1 cellular context compared by ENCODE assay signal in genomic region chr1:40951943-40952743, GRCh38.
TF ChIP-seq lines count a peak whose summit lies in the region.

No MANE protein-coding gene starts in this region.

TF ChIP-seq in K562, 482 proteins besides CTCF, POLR2A, EP300 and RAD21 (continued from another document and continues in another):
- peak in 2 of 3 experiments; percentile 34 for TF ChIP-seq YY1 (IDR thresholded peaks at IDR 0.05; ENCODE audit: borderline replicate concordance in 1 of 3, control insufficient read depth in 1 of 3, extremely low read depth in 1 of 3, insufficient read depth in 3 of 3, insufficient read length in 1 of 3, insufficient replicate concordance in 2 of 3, low read depth in 1 of 3, low read length in 2 of 3)
- TF ChIP-seq GATA2 (CRISPR knock-in tag; IDR thresholded peaks at IDR 0.05) = no peak
- TF ChIP-seq, protein P1, sequence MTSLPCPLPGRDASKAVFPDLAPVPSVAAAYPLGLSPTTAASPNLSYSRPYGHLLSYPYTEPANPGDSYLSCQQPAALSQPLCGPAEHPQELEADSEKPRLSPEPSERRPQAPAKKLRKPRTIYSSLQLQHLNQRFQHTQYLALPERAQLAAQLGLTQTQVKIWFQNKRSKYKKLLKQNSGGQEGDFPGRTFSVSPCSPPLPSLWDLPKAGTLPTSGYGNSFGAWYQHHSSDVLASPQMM (CRISPR knock-in tag; IDR thresholded peaks at IDR 0.05) = no peak
- TF ChIP-seq ZEB2 (IDR thresholded peaks at IDR 0.05) = 0 out of 2 replicates have a peak, but pooled peaks have one; percentile 61
- TF ChIP-seq NR2C2 (CRISPR knock-in tag; IDR thresholded peaks at IDR 0.05) = no peak
- TF ChIP-seq NR2C2 (tag; IDR thresholded peaks at IDR 0.05) = no peak
- no peak for TF ChIP-seq NCOA6 (IDR thresholded peaks at IDR 0.05)
- TF ChIP-seq FOXJ2 (tag; IDR thresholded peaks at IDR 0.05) = no peak
- TF ChIP-seq NFATC3 (IDR thresholded peaks at IDR 0.05) = no peak
- no peak for TF ChIP-seq KDM4B (IDR thresholded peaks at IDR 0.05; ENCODE audit: borderline replicate concordance in 2 of 2, low read depth in 1 of 2)
- TF ChIP-seq SMC3 (conservative IDR thresholded peaks at IDR 0.05; ENCODE audit: insufficient read depth, low read depth, low read length) = peak; percentile 95
- no peak for TF ChIP-seq KHSRP (IDR thresholded peaks at IDR 0.05)
- TF ChIP-seq SRSF9 (IDR thresholded peaks at IDR 0.05; ENCODE audit: borderline replicate concordance, low read depth, low read length) = no peak
- TF ChIP-seq DPF2 (IDR thresholded peaks at IDR 0.05) = 0 out of 2 replicates have a peak, but pooled peaks have one; percentile 13
- TF ChIP-seq ZNF57 (CRISPR knock-in tag; IDR thresholded peaks at IDR 0.05) = no peak
- TF ChIP-seq PYGO2 (tag; IDR thresholded peaks at IDR 0.05) = no peak
- no peak for TF ChIP-seq TFE3 (CRISPR knock-in tag; IDR thresholded peaks at IDR 0.05)
- TF ChIP-seq FOXP1 (CRISPR knock-in tag; IDR thresholded peaks at IDR 0.05) = no peak
- no peak for TF ChIP-seq KLF13 (tag; IDR thresholded peaks at IDR 0.05; ENCODE audit: borderline replicate concordance, low read depth)
- TF ChIP-seq CBFB (CRISPR knock-in tag; IDR thresholded peaks at IDR 0.05) = no peak
- no peak; the same call in 1 of the 2 replicates for TF ChIP-seq JUND (IDR thresholded peaks at IDR 0.05; ENCODE audit: borderline replicate concordance, low read depth, low read length)
- peak; percentile 9; the same call in 1 of the 3 replicates for TF ChIP-seq JUND (tag; IDR thresholded peaks at IDR 0.05; ENCODE audit: borderline replicate concordance, low read depth, low read length)
- no peak for TF ChIP-seq DIDO1 (tag; IDR thresholded peaks at IDR 0.05; ENCODE audit: low read depth)
- TF ChIP-seq KLF10 (CRISPR knock-in tag; IDR thresholded peaks at IDR 0.05) = no peak
- no peak for TF ChIP-seq ZC3H4 (CRISPR knock-in tag; IDR thresholded peaks at IDR 0.05; ENCODE audit: borderline replicate concordance)
- no peak for TF ChIP-seq SETDB1 (IDR thresholded peaks at IDR 0.05; ENCODE audit: low read length)
- TF ChIP-seq FOXO4 (CRISPR knock-in tag; IDR thresholded peaks at IDR 0.05) = no peak
- TF ChIP-seq, protein P2, sequence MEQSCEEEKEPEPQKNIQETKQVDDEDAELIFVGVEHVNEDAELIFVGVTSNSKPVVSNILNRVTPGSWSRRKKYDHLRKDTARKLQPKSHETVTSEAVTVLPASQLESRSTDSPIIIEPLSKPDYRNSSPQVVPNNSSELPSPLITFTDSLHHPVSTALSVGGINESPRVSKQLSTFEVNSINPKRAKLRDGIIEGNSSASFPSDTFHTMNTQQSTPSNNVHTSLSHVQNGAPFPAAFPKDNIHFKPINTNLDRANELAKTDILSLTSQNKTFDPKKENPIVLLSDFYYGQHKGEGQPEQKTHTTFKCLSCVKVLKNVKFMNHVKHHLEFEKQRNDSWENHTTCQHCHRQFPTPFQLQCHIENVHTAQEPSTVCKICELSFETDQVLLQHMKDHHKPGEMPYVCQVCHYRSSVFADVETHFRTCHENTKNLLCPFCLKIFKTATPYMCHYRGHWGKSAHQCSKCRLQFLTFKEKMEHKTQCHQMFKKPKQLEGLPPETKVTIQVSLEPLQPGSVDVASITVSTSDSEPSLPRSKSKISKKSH (CRISPR knock-in tag; IDR thresholded peaks at IDR 0.05) = no peak
- TF ChIP-seq ZNF23 (CRISPR knock-in tag; IDR thresholded peaks at IDR 0.05) = no peak
- TF ChIP-seq HDAC8 (tag; IDR thresholded peaks at IDR 0.05) = no peak
- TF ChIP-seq, protein P3, sequence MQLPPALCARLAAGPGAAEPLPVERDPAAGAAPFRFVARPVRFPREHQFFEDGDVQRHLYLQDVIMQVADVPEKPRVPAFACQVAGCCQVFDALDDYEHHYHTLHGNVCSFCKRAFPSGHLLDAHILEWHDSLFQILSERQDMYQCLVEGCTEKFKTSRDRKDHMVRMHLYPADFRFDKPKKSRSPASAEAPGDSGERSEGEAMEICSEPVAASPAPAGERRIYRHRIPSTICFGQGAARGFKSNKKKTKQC (CRISPR knock-in tag; IDR thresholded peaks at IDR 0.05) = no peak
- no peak for TF ChIP-seq ZBTB8A (IDR thresholded peaks at IDR 0.05; ENCODE audit: partially characterized antibody)
- no peak for TF ChIP-seq ZNF347 (CRISPR knock-in tag; IDR thresholded peaks at IDR 0.05; ENCODE audit: low read depth)
- TF ChIP-seq ZNF232 (CRISPR knock-in tag; IDR thresholded peaks at IDR 0.05) = no peak
- TF ChIP-seq HDAC2 (IDR thresholded peaks at IDR 0.05) = peak; percentile 30; the same call in 1 of the 2 replicates
- TF ChIP-seq CREM (IDR thresholded peaks at IDR 0.05; ENCODE audit: low read depth) = no peak
- TF ChIP-seq, protein P4, sequence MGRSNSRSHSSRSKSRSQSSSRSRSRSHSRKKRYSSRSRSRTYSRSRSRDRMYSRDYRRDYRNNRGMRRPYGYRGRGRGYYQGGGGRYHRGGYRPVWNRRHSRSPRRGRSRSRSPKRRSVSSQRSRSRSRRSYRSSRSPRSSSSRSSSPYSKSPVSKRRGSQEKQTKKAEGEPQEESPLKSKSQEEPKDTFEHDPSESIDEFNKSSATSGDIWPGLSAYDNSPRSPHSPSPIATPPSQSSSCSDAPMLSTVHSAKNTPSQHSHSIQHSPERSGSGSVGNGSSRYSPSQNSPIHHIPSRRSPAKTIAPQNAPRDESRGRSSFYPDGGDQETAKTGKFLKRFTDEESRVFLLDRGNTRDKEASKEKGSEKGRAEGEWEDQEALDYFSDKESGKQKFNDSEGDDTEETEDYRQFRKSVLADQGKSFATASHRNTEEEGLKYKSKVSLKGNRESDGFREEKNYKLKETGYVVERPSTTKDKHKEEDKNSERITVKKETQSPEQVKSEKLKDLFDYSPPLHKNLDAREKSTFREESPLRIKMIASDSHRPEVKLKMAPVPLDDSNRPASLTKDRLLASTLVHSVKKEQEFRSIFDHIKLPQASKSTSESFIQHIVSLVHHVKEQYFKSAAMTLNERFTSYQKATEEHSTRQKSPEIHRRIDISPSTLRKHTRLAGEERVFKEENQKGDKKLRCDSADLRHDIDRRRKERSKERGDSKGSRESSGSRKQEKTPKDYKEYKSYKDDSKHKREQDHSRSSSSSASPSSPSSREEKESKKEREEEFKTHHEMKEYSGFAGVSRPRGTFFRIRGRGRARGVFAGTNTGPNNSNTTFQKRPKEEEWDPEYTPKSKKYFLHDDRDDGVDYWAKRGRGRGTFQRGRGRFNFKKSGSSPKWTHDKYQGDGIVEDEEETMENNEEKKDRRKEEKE (IDR thresholded peaks at IDR 0.05; ENCODE audit: borderline replicate concordance in 1 of 2, control insufficient read depth in 1 of 2, low read depth in 2 of 2, low read length in 1 of 2) = no peak
- no peak for TF ChIP-seq ZNF184 (CRISPR knock-in tag; IDR thresholded peaks at IDR 0.05)
- TF ChIP-seq, protein P5, sequence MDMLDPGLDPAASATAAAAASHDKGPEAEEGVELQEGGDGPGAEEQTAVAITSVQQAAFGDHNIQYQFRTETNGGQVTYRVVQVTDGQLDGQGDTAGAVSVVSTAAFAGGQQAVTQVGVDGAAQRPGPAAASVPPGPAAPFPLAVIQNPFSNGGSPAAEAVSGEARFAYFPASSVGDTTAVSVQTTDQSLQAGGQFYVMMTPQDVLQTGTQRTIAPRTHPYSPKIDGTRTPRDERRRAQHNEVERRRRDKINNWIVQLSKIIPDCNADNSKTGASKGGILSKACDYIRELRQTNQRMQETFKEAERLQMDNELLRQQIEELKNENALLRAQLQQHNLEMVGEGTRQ (CRISPR knock-in tag; IDR thresholded peaks at IDR 0.05) = 0 out of 2 replicates have a peak, but pooled peaks have one; percentile 14
- peak; percentile 27; the same call in 1 of the 2 replicates for TF ChIP-seq ZKSCAN1 (IDR thresholded peaks at IDR 0.05; ENCODE audit: low read depth, low read length)
- TF ChIP-seq THAP12 (CRISPR knock-in tag; IDR thresholded peaks at IDR 0.05) = no peak
- TF ChIP-seq SMAD1 (IDR thresholded peaks at IDR 0.05; ENCODE audit: low read depth, low read length, partially characterized antibody) = no peak
- TF ChIP-seq ATF1 (CRISPR knock-in tag; IDR thresholded peaks at IDR 0.05) = no peak
- peak; percentile 30; the same call in 1 of the 2 replicates for TF ChIP-seq ATF1 (tag; IDR thresholded peaks at IDR 0.05)
- peak; percentile 48; the same call in 1 of the 2 replicates for TF ChIP-seq ATF7 (IDR thresholded peaks at IDR 0.05)
- TF ChIP-seq CREB5 (CRISPR knock-in tag; IDR thresholded peaks at IDR 0.05) = no peak
- no peak; a peak in 1 of 4 replicates for TF ChIP-seq HDAC1 (IDR thresholded peaks at IDR 0.05)
- no peak for TF ChIP-seq ZNF253 (CRISPR knock-in tag; conservative IDR thresholded peaks at IDR 0.05)
- TF ChIP-seq MYC (IDR thresholded peaks at IDR 0.05; ENCODE audit: low read depth, low read length) = peak; percentile 42; the same call in 1 of the 2 replicates
- no peak for TF ChIP-seq MYC (CRISPR knock-in tag; IDR thresholded peaks at IDR 0.05; ENCODE audit: borderline replicate concordance, low read depth)
